ENCODE assay signal across 9 cellular contexts in the genomic region with DNA sequence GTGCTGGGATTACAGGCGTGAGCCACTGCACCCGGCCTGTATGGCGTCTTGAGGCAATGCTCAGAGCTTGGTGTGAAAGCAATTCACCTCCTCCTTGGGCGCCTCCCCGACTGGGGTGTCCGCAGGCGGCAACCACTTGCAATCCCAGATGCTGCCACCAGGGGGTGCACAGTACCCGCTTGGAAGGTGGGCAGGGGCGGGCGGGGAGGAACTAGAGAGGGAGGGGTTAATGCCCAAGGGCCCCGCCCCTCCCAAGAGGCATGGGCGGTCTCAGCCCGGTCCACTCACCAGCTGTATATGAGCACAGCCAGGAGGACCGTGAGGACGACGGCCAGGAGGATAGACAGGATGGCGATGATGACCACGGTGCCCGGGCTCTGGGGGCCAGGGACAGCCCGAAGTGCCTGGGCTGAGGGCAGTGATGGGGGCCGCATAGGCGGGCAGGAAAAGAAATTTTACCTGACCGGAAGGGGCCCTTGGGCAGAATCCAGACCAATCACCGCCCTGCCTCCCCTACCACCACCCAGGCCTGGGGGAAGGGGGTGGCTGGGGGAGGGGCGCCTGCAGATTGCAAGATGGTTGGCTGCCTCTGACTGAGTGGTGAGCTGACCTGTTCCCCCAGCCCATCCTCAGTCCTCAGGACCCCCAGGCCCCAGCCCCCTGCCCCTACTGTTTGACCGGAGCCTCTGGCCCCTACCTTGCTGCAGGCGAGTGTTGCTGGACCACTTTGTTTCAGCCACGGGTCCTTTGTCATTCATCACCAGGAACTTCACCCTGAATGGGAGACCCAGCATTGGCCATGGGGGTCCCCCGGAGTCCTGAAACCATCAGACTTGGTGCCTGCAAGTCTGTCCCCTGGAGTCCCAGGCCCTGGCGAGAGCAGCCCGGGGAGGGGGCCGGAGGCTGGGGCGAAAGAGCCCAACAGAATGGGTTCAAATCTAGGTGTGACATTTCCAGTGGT. TPM values are rescaled to one million over a fixed set of nuclear protein-coding genes. Genes with fewer than 3 reads are reported as not detected.
DNase-seq lines count a peak whose midpoint lies in the region; ATAC-seq, FAIRE-seq and TF ChIP-seq lines count a peak whose summit lies in the region.
"Not testable (repeated sequence)": the region's sequence is repeated elsewhere in the genome, so short reads cannot be mapped to it uniquely, and the experiment has no call there.
"Had no signal": no experiment of that assay in that cellular context is flagged by ENCODE, and none has a peak within 500 bp of the region (broad histone marks: within the 10 kb centered on the region; RNA-seq: fewer than 3 reads in every experiment).

No MANE protein-coding gene starts in this region.

- not testable (repeated sequence) for H3K36me3 ChIP-seq in vagina

- H3K9me3 ChIP-seq in vagina, result not testable (repeated sequence)

- H3K27me3 ChIP-seq in vagina, result not testable (repeated sequence)

- H3K4me3 ChIP-seq in iPS-11a (ENCODE audit: low read depth, low read length), result peak overlapping the region; percentile 33
- H3K4me3 ChIP-seq in vagina, result peak overlapping the region; percentile 6 to 42

- intact Hi-C loops in sciatic nerve (cut with DNase I); vagina (cut with DNase I): not testable (repeated sequence)

- FAIRE-seq in GM18507 (lab: Jason Lieb, UNC), result not testable (repeated sequence)

- not testable (repeated sequence) for H3K4me1 ChIP-seq in vagina

- not testable (repeated sequence) for TF ChIP-seq POLR2A in vagina (IDR thresholded peaks at IDR 0.05)

- ATAC-seq in HG02852 (IDR thresholded peaks at IDR 0.05; ENCODE audit: unreplicated experiment) (peak; percentile 77), sciatic nerve (peak; percentile 85)

- DNase-seq in GM18507 (ENCODE audit: extremely low spot score, insufficient read length, low read depth) (peak; percentile 25), NCI-H2196 (lab: John Stamatoyannopoulos, UW; ENCODE audit: unreplicated experiment) (peak; percentile 46), T47D (ENCODE audit: low read depth in 1 of 2, low spot score in 1 of 2) (peak; percentile 16 to 69), sciatic nerve (ENCODE audit: low spot score) (peak; percentile 70)
- DNase-seq in activated CD4-positive, alpha-beta T cell treated with anti-CD3 and anti-CD28 coated beads for 4 hours, result peak; percentile 72 to 86
- not testable (repeated sequence) for DNase-seq in vagina (ENCODE audit: extremely low spot score in 2 of 2)

- H3K27ac ChIP-seq in vagina, result peak overlapping the region; percentile 66

- in situ Hi-C loops in T47D (cut with HindIII; ENCODE audit: low pct_unique_long_range_greater_than_20kb, low sequenced_read_pairs), result not testable (repeated sequence)

- TF ChIP-seq CTCF in vagina (IDR thresholded peaks at IDR 0.05), result peak in 2 of 3 experiments; percentile 39 to 80

RNA-seq across cellular contexts. Expression of a gene that starts 11.5 kb away (rescaled TPM):
- not detected for total RNA-seq in sciatic nerve
- not detected for total RNA-seq in vagina
- total RNA-seq: mesenteric fat pad had no signal

RNA-seq across cellular contexts. Expression of a gene that starts 58.3 kb away (rescaled TPM):
- 85.1 TPM for total RNA-seq in sciatic nerve
- total RNA-seq in vagina, result 100 TPM

RNA-seq across cellular contexts. Expression of a gene that starts 59.9 kb away (rescaled TPM):
- total RNA-seq in sciatic nerve (19.2 TPM), vagina (25.5 TPM)
